ENCODE assay signal across 19 cellular contexts in the genomic region with DNA sequence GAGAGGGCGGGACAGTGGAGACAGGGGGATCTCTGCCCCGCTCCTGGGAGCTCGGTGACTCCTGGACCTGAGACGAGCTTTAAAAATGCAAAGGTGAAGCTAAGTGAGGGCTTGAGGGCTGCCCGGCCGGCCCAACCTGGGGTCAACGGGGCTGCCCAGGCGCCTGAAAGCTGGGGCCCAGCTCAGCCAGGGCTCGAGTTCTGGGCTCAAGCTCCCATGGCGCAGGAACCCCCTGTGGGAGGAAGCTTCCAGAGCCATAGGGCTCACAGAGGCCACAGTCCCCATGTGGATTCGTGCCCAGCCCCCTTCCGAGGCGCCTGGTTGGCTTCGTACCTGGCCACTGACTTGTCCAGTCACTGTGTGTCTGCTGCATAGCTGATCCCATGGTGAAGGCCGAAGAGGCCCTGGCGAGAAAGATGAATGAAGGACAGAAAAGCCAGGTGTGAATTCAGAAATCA.
DNase-seq lines count a peak whose midpoint lies in the region; ATAC-seq, FAIRE-seq and TF ChIP-seq lines count a peak whose summit lies in the region.
"Had no signal": no experiment of that assay in that cellular context is flagged by ENCODE, and none has a peak within 500 bp of the region (broad histone marks: within the 10 kb centered on the region; RNA-seq: fewer than 3 reads in every experiment).

No MANE protein-coding gene starts in this region.

- TF ChIP-seq POLR2A in K562 (conservative IDR thresholded peaks at IDR 0.05) (no peak), vagina (IDR thresholded peaks at IDR 0.05) (no peak)

- TF ChIP-seq EP300 in K562 (IDR thresholded peaks at IDR 0.05; ENCODE audit: low read length), result no peak

- H3K36me3 Mint-ChIP-seq in CD14-positive monocyte, result peaks cover 12% of the 10 kb centered on the region in 2 donors

- peak overlapping the region; percentile 31 to 82 for H3K4me3 Mint-ChIP-seq in CD14-positive monocyte

- intact Hi-C loops in CD14-positive monocyte (cut with micrococcal nuclease), result no loop called here
- intact Hi-C loops in K562 (cut with micrococcal nuclease), result no loop called here
- intact Hi-C loops in vagina (cut with DNase I), result no loop called here

- peaks cover 52% of the 10 kb centered on the region for H3K4me1 Mint-ChIP-seq in CD14-positive monocyte

- no TSS peak for BruUV-seq in K562 (replicated peaks; lab: Mats Ljungman, UMichigan)

- in situ Hi-C loops in K562 (cut with MboI), result no loop called here

- no peak for FAIRE-seq in K562 (lab: Jason Lieb, UNC)
- FAIRE-seq: A549, H54 had no signal

- H3K27ac ChIP-seq in K562 (ENCODE audit: extremely low read depth, low read depth, low read length) (no peak overlapping the region), muscle layer of colon (ENCODE audit: low read depth, low read length) (peak overlapping the region; percentile 92), rectal smooth muscle tissue (ENCODE audit: low read depth, low read length) (peak overlapping the region; percentile 92), vagina (no peak overlapping the region)
- H3K27ac ChIP-seq: A549 had no signal

- no peak overlapping the region for H3K4me3 ChIP-seq in K562
- H3K4me3 ChIP-seq in muscle layer of colon (ENCODE audit: low read depth in 1 of 2, low read length in 2 of 2), result no peak overlapping the region
- no peak overlapping the region for H3K4me3 ChIP-seq in rectal smooth muscle tissue (ENCODE audit: low read length)
- no peak overlapping the region for H3K4me3 ChIP-seq in vagina
- H3K4me3 ChIP-seq: A549 had no signal

- DNase-seq in CD14-positive monocyte (ENCODE audit: low spot score), result no peak
- no peak for DNase-seq in K562 (ENCODE audit: extremely low read depth in 1 of 4, low spot score in 3 of 4)
- no peak for DNase-seq in midbrain (lab: John Stamatoyannopoulos, UW)
- no peak for DNase-seq in vagina (ENCODE audit: extremely low spot score in 2 of 2)
- no peak for DNase-seq in SW480 (ENCODE audit: low spot score)
- no peak for DNase-seq in middle frontal gyrus (ENCODE audit: extremely low spot score, low spot score)
- DNase-seq: IMR-90; Kasumi-1; MM.1S; NCI-H1105; NCI-H187 treated with DMSO at 0.1 percent for 48 hours; NCI-H526 treated with DMSO at 0.1 percent for 48 hours; NK-92 treated with Interleukin-12 subunit alpha and Interleukin-12 subunit beta, amount 100 ng/mL, for 24 hours; OCI-M1; SHP77 treated with DMSO at 0.1 percent for 48 hours had no signal

- no peak overlapping the region for H3K4me2 ChIP-seq in K562 (ENCODE audit: insufficient read depth, low read length)
- H3K4me2 ChIP-seq: A549 had no signal

- peaks cover 7% of the 10 kb centered on the region for H3K9me1 ChIP-seq in K562 (ENCODE audit: control insufficient read depth, insufficient read depth, low read length)

- H3K27ac Mint-ChIP-seq in CD14-positive monocyte, result peak overlapping the region in 2 of 7 donors; percentile 57 to 70

- H3K9ac ChIP-seq in K562 (ENCODE audit: insufficient read depth in 1 of 2, low read depth in 2 of 2, low read length in 2 of 2) (peak overlapping the region in 1 of 2 experiments; percentile 89; a peak in 2 of 4 replicates), muscle layer of colon (ENCODE audit: low read length) (peak overlapping the region; percentile 11), rectal smooth muscle tissue (ENCODE audit: low read length) (no peak overlapping the region)

- H3K4me1 ChIP-seq in K562 (replicated peaks in 1 of 2; ENCODE audit: control insufficient read depth in 2 of 2, insufficient read depth in 2 of 2, low read length in 2 of 2) (peaks cover 45 to 71% of the 10 kb centered on the region in 2 experiments), muscle layer of colon (ENCODE audit: insufficient read depth, low read length) (peaks cover 47% of the 10 kb centered on the region), rectal smooth muscle tissue (ENCODE audit: control insufficient read depth, insufficient read depth, low read length) (peaks cover 17% of the 10 kb centered on the region), vagina (peaks cover 36% of the 10 kb centered on the region)
- H3K4me1 ChIP-seq: A549 had no signal

- H3K36me3 ChIP-seq in K562 (ENCODE audit: control insufficient read depth, insufficient read depth, low read length) (peaks cover 15% of the 10 kb centered on the region; the same call in 2 of the 3 replicates), muscle layer of colon (ENCODE audit: insufficient read depth, low read length) (peaks cover 9% of the 10 kb centered on the region), rectal smooth muscle tissue (ENCODE audit: control insufficient read depth, insufficient read depth, low read length) (no peaks in the 10 kb centered on the region), vagina (no peaks in the 10 kb centered on the region)

- H3K79me2 ChIP-seq in K562 (ENCODE audit: control insufficient read depth, insufficient read depth, low read length), result peaks cover 56% of the 10 kb centered on the region

- TF ChIP-seq CTCF in CD14-positive monocyte (IDR thresholded peaks at IDR 0.05) (no peak), K562 (IDR thresholded peaks at IDR 0.05 in 2 of 3, conservative IDR thresholded peaks at IDR 0.05 in 1 of 3; ENCODE audit: insufficient read depth in 2 of 3, low read depth in 1 of 3, low read length in 3 of 3) (no peak), vagina (IDR thresholded peaks at IDR 0.05) (no peak)

- H3K27me3 Mint-ChIP-seq in CD14-positive monocyte (ENCODE audit: low read depth in 3 of 3), result peaks cover 0 to 7% (median 2%) of the 10 kb centered on the region in 3 donors

- CTCF ChIA-PET in K562 (lab: Yijun Ruan, JAX; ENCODE audit: low intra/inter-chr PET ratio), result no interaction called here

- POLR2A ChIA-PET in K562 (lab: Yijun Ruan, JAX), result interaction anchor here (0.6 to 7.2 kb wide), 6 partner anchors 10 to 60 kb away, joined by 3 to 122 read pairs (median 4); no protein-coding TSS in a partner anchor

- 85% methylated on average over 13 of the region's 16 CpGs for WGBS in K562 (ENCODE audit: insufficient coverage, low coverage, missing lambda C conversion rate)

- TF ChIP-seq RAD21 in K562 (CRISPR knock-in tag; conservative IDR thresholded peaks at IDR 0.05 in 1 of 2, IDR thresholded peaks at IDR 0.05 in 1 of 2), result no peak

- H3K9me3 Mint-ChIP-seq in CD14-positive monocyte, result peaks cover 3 to 12% (median 9%) of the 10 kb centered on the region in 7 donors

- H3K9me3 ChIP-seq in K562 (replicated peaks; ENCODE audit: control insufficient read depth, insufficient read depth, low read depth, low read length) (peaks cover 8% of the 10 kb centered on the region), muscle layer of colon (ENCODE audit: low read length) (peaks cover 4% of the 10 kb centered on the region), vagina (no peaks in the 10 kb centered on the region)

- no peaks in the 10 kb centered on the region; a peak in 1 of 5 replicates for H3K27me3 ChIP-seq in K562 (ENCODE audit: control insufficient read depth in 2 of 2, insufficient read depth in 2 of 2, low read length in 2 of 2)
- H3K27me3 ChIP-seq in muscle layer of colon (ENCODE audit: control insufficient read depth in 1 of 2, insufficient read depth in 2 of 2, low read length in 2 of 2), result no peaks in the 10 kb centered on the region
- H3K27me3 ChIP-seq in rectal smooth muscle tissue (ENCODE audit: control insufficient read depth, insufficient read depth, low read length), result no peaks in the 10 kb centered on the region
- H3K27me3 ChIP-seq in vagina, result no peaks in the 10 kb centered on the region

- H2AFZ ChIP-seq in K562 (ENCODE audit: low read depth, low read length), result no peak overlapping the region

- H4K20me1 ChIP-seq in K562 (replicated peaks; ENCODE audit: control insufficient read depth, insufficient read depth, low read length), result no peaks in the 10 kb centered on the region

- ATAC-seq in K562, result no peak
- ATAC-seq: A549 had no signal

TF ChIP-seq in K562, 482 proteins besides CTCF, POLR2A, EP300 and RAD21:
- TF ChIP-seq HNRNPLL (IDR thresholded peaks at IDR 0.05; ENCODE audit: low read depth, low read length, poor library complexity, severe bottlenecking) (peak; percentile 18), ZFX (CRISPR knock-in tag; IDR thresholded peaks at IDR 0.05) (peak; percentile 44), ZNF212 (CRISPR knock-in tag; IDR thresholded peaks at IDR 0.05) (no peak), HOXB6 (CRISPR knock-in tag; IDR thresholded peaks at IDR 0.05; ENCODE audit: borderline replicate concordance) (no peak), TCF15 (CRISPR knock-in tag; IDR thresholded peaks at IDR 0.05) (no peak), SRF (CRISPR knock-in tag; IDR thresholded peaks at IDR 0.05) (0 out of 4 replicates have a peak, but pooled peaks of 1 of the 2 experiments have one; percentile 61), GTF2B (IDR thresholded peaks at IDR 0.05; ENCODE audit: extremely low read depth, insufficient read length) (no peak), KAT7 (CRISPR knock-in tag; IDR thresholded peaks at IDR 0.05; ENCODE audit: borderline replicate concordance) (peak; percentile 74; the same call in 1 of the 2 replicates)
- TF ChIP-seq, protein P1, sequence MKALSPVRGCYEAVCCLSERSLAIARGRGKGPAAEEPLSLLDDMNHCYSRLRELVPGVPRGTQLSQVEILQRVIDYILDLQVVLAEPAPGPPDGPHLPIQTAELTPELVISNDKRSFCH (CRISPR knock-in tag; IDR thresholded peaks at IDR 0.05), result no peak
- TF ChIP-seq, protein P1 (tag; IDR thresholded peaks at IDR 0.05), result no peak

Comparison
In these comparisons a context has a peak if more than half of its experiments do, and no peak if none do; other contexts are left out.
1. H3K27ac ChIP-seq: peak in muscle layer of colon (single experiment) and rectal smooth muscle tissue (single experiment); none in K562 (single experiment) and vagina (single experiment).